18 cellular contexts compared by ENCODE assay signal in the genomic region with DNA sequence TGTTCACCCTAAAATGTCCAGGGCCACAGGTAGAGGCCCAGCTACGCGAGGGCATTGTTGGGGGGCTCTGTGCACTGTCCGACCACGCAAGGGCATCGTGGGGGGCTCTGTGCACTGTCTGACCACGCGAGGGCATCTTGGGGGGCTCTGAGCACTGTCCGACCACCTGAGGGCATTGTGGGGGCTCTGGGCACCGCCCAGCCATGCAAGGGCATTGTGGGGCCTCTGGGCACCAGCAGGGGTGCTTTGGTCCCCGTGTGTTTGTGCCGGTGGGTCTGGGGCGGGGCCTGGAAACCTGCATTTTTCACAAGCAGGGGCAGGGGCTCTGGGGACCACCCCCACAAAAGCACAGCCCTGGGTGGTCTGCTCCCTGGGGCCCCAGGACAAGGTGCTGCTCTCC.
"Had no signal": no experiment of that assay in that cellular context is flagged by ENCODE, and none has a peak within 500 bp of the region (broad histone marks: within the 10 kb centered on the region; RNA-seq: fewer than 3 reads in every experiment).

No MANE protein-coding gene starts in this region.

- H3K27me3 ChIP-seq: sigmoid colon had no signal

- H3K4me3 Mint-ChIP-seq: central memory CD8-positive, alpha-beta T cell; immature natural killer cell; naive B cell; nephron; stimulated activated naive CD8-positive, alpha-beta T cell treated with anti-CD3 and anti-CD28 coated beads, Interleukin-15, Interleukin-2, amounts not matched to agents 100 ng/mL and 50 ng/mL, for 24 hours had no signal

- H3K27ac ChIP-seq: left lung, psoas muscle, sigmoid colon, thoracic aorta had no signal

- H3K9me3 Mint-ChIP-seq: central memory CD8-positive, alpha-beta T cell; immature natural killer cell; nephron; stimulated activated naive CD8-positive, alpha-beta T cell treated with anti-CD3 and anti-CD28 coated beads, Interleukin-15, Interleukin-2, amounts not matched to agents 100 ng/mL and 50 ng/mL, for 24 hours had no signal

- H3K27ac Mint-ChIP-seq: immature natural killer cell; nephron; stimulated activated naive CD8-positive, alpha-beta T cell treated with anti-CD3 and anti-CD28 coated beads, Interleukin-15, Interleukin-2, amounts not matched to agents 100 ng/mL and 50 ng/mL, for 24 hours had no signal

- H3K27me3 Mint-ChIP-seq: stimulated activated naive CD8-positive, alpha-beta T cell treated with anti-CD3 and anti-CD28 coated beads, Interleukin-15, Interleukin-2, amounts not matched to agents 100 ng/mL and 50 ng/mL, for 24 hours had no signal

- H3K4me1 Mint-ChIP-seq: central memory CD8-positive, alpha-beta T cell; immature natural killer cell had no signal

- H3K9me3 ChIP-seq: left lung, psoas muscle, sigmoid colon, thoracic aorta had no signal

- H3K36me3 Mint-ChIP-seq: immature natural killer cell, naive B cell had no signal

- DNase-seq: cortex of kidney; effector memory CD4-positive, alpha-beta T cell; glutamatergic neuron; immature natural killer cell; mesendoderm; naive B cell; retina; sigmoid colon; small intestine; stimulated activated CD4-positive, alpha-beta T cell treated with anti-CD3 and anti-CD28 coated beads, Interleukin-2, amount 100 ng/mL, for 48 hours had no signal

- H3K36me3 ChIP-seq: left lung, sigmoid colon, thoracic aorta had no signal

- ATAC-seq: esophagus mucosa, left lung had no signal

- H3K4me3 ChIP-seq: left lung, lung, psoas muscle, sigmoid colon, thoracic aorta had no signal
